ENCODE assay signal across 1 cellular context in the genomic region with DNA sequence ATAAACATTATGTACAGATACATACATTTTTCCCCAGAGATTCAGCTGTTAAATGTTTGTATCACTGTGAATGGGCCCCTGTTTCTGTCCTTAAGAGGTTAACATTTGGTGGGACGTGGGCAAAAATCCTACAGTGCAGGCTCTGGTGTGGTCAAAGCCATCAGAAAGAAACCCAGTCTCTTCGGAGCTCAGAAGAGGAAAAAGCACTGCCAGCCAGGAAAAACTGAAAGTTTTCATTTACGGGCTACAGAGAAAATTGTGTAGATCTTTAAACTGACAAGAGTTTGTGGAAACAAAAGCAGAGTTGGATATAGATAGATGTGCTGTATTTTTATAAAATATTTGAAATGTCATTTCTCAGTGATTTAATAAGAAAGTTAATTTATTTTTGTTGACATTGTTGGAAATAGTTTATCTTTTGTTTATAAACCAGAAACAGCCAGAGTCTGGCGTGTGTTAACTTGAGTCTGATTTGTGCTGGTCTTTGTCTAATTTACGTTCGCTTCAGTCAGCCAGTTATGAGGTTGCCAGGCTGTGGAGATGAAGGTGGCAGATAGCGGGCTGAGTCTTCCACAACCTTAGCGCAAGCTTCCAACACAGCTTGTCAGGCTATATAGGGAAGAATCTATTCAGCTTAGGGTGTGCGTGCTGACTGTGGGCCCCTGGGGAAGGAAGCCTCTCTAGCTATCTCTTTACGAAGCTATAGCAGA.
TF ChIP-seq lines count a peak whose summit lies in the region.

No MANE protein-coding gene starts in this region.

TF ChIP-seq in A549, 52 proteins besides CTCF, POLR2A, EP300 and RAD21 (continued from another document):
- TF ChIP-seq, protein P1, sequence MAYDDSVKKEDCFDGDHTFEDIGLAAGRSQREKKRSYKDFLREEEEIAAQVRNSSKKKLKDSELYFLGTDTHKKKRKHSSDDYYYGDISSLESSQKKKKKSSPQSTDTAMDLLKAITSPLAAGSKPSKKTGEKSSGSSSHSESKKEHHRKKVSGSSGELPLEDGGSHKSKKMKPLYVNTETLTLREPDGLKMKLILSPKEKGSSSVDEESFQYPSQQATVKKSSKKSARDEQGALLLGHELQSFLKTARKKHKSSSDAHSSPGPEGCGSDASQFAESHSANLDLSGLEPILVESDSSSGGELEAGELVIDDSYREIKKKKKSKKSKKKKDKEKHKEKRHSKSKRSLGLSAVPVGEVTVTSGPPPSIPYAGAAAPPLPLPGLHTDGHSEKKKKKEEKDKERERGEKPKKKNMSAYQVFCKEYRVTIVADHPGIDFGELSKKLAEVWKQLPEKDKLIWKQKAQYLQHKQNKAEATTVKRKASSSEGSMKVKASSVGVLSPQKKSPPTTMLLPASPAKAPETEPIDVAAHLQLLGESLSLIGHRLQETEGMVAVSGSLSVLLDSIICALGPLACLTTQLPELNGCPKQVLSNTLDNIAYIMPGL (CRISPR knock-in tag; IDR thresholded peaks at IDR 0.05; ENCODE audit: borderline replicate concordance) = no peak
- no peak for TF ChIP-seq CBX2 (IDR thresholded peaks at IDR 0.05; ENCODE audit: borderline replicate concordance, low read depth)
- no peak for TF ChIP-seq KDM5A (IDR thresholded peaks at IDR 0.05)
- TF ChIP-seq CHD4 (IDR thresholded peaks at IDR 0.05; ENCODE audit: borderline replicate concordance) = no peak
- no peak for TF ChIP-seq ZFP36 (IDR thresholded peaks at IDR 0.05; ENCODE audit: borderline replicate concordance, partially characterized antibody)
